10 cellular contexts compared by ENCODE assay signal in the genomic region with DNA sequence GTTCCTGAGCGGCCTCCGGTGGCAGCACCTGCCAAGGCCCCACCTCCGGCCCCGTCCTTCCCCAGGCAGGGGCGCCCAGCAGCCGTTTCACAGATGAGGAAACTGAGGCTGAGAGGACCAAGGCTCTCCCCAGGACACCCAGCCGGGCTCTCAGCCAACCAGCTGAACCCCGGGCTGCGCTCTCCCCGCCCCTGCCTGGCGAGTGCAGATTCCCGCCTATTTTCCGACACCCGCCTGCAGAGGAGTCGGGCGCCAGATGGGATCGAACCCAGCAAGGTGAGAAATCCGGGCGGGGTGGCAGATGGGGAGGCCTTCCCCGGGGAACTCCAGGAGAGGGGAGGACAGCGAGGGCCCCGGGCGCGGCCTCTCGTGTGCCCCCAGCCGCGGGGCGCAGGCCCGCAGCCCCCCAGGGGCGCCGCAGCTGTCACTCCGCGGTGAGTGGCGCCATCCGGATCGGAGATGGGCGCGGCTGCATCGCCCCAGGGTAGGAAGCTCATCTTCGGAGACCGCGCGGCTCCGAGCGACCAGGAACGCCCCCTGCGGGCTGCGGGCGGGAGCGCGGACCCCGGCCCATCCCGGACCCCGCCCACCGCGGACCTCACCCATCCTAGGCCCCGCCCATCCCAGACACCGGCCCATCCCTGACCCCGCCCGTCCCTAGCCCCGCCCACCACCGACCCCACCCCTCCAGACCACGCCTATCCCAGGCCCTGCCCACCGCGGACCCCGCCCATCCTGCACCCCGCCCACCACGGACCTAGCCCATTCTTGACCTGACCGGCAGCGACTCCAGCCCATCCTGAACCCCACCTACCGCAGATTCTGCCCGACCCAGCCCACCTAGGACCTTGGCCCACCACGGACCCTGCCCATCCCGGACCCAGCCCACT.
A peak's percentile ranks its signal among the peaks of the same experiment; 100 is the strongest.
DNase-seq lines count a peak whose midpoint lies in the region; TF ChIP-seq lines count a peak whose summit lies in the region.
"Had no signal": no experiment of that assay in that cellular context is flagged by ENCODE, and none has a peak within 500 bp of the region (broad histone marks: within the 10 kb centered on the region; RNA-seq: fewer than 3 reads in every experiment).

No MANE protein-coding gene starts in this region.

- H3K4me3 ChIP-seq in trophoblast cell (ENCODE audit: low read depth, low read length) = no peak overlapping the region
- no peak overlapping the region for H3K4me3 ChIP-seq in lower leg skin (ENCODE audit: low read depth, poor library complexity, severe bottlenecking)
- H3K4me3 ChIP-seq: left lung had no signal

- no peaks in the 10 kb centered on the region for H3K79me2 ChIP-seq in trophoblast cell (ENCODE audit: control insufficient read depth, insufficient read depth, low read length, poor library complexity)

- no peak overlapping the region for H4K91ac ChIP-seq in trophoblast cell (ENCODE audit: low read depth, low read length)

- no peaks in the 10 kb centered on the region for H3K36me3 Mint-ChIP-seq in activated naive CD8-positive, alpha-beta T cell treated with anti-CD3 and anti-CD28 coated beads for 36 hours
- H3K36me3 Mint-ChIP-seq: CD8-positive, alpha-beta memory T cell had no signal

- H3K4me1 Mint-ChIP-seq in activated naive CD8-positive, alpha-beta T cell treated with anti-CD3 and anti-CD28 coated beads for 36 hours = no peaks in the 10 kb centered on the region

- H3K18ac ChIP-seq in trophoblast cell (ENCODE audit: low read length) = no peak overlapping the region

- H3K4me2 ChIP-seq in trophoblast cell (ENCODE audit: low read length) = peak overlapping the region; percentile 28

- no peak overlapping the region for H2BK120ac ChIP-seq in trophoblast cell (ENCODE audit: insufficient read depth, low read length, poor library complexity)

- H3K9ac ChIP-seq in trophoblast cell (ENCODE audit: low read length) = no peak overlapping the region

- H3K36me3 ChIP-seq in trophoblast cell (ENCODE audit: control insufficient read depth in 1 of 2, insufficient read depth in 2 of 2, low read length in 2 of 2) = no peaks in the 10 kb centered on the region
- H3K36me3 ChIP-seq: left lung had no signal

- no peak overlapping the region for H3K4ac ChIP-seq in trophoblast cell (ENCODE audit: low read depth, low read length)

- H3K27me3 ChIP-seq in trophoblast cell (ENCODE audit: insufficient read depth, low read length) = peaks cover 2% of the 10 kb centered on the region

- no peak overlapping the region for H4K8ac ChIP-seq in trophoblast cell (ENCODE audit: low read depth, low read length)

- peaks cover 0 to 2% of the 10 kb centered on the region in 2 experiments for H3K4me1 ChIP-seq in trophoblast cell (ENCODE audit: control insufficient read depth in 1 of 2, insufficient read depth in 2 of 2, low read length in 2 of 2)

- no peak overlapping the region for H2BK5ac ChIP-seq in trophoblast cell (ENCODE audit: low read depth, low read length, poor library complexity)

- H3K27me3 Mint-ChIP-seq in activated naive CD8-positive, alpha-beta T cell treated with anti-CD3 and anti-CD28 coated beads for 36 hours = peaks cover 67% of the 10 kb centered on the region

- H3K9me3 ChIP-seq in trophoblast cell (ENCODE audit: insufficient read depth, low read depth, low read length) = peaks cover 7% of the 10 kb centered on the region

- intact Hi-C loops in lower leg skin (cut with DNase I; ENCODE audit: low total_unique reads) = no loop called here

- peaks cover 5% of the 10 kb centered on the region for H3K9me3 Mint-ChIP-seq in activated naive CD8-positive, alpha-beta T cell treated with anti-CD3 and anti-CD28 coated beads for 36 hours

- WGBS in trophoblast cell (ENCODE audit: extremely low coverage, insufficient coverage, insufficient read length) = no CpG with 5 or more reads among the region's 74 CpGs
- 4 to 7% methylated on average over 29 to 36 of the region's 74 CpGs for WGBS in lower leg skin, 2 donors

- no peak for TF ChIP-seq CTCF in lower leg skin (IDR thresholded peaks at IDR 0.05)

- DNase-seq in activated CD4-positive, alpha-beta T cell treated with anti-CD3 and anti-CD28 coated beads for 24 hours (ENCODE audit: low read depth in 2 of 2) = peak; percentile 10 to 37
- DNase-seq in activated CD4-positive, alpha-beta T cell treated with anti-CD3 and anti-CD28 coated beads for 1 hour = no peak
- DNase-seq in NCI-H2196 treated with DMSO at 0.1 percent for 48 hours (lab: John Stamatoyannopoulos, UW; ENCODE audit: unreplicated experiment) (peak; percentile 56), trophoblast cell (peak in 1 of 2 donors; percentile 20), inferior parietal cortex (ENCODE audit: extremely low spot score) (no peak), Ammon's horn (ENCODE audit: low spot score) (no peak), lower leg skin (ENCODE audit: low spot score in 2 of 2) (no peak)
- DNase-seq in activated naive CD8-positive, alpha-beta T cell treated with anti-CD3 and anti-CD28 coated beads for 36 hours = peak; percentile 55

- H2BK12ac ChIP-seq in trophoblast cell (ENCODE audit: low read length) = no peak overlapping the region

- no peak overlapping the region for H3K27ac ChIP-seq in trophoblast cell (ENCODE audit: low read depth, low read length)
- H3K27ac ChIP-seq: left lung had no signal

- TF ChIP-seq POLR2A in lower leg skin (IDR thresholded peaks at IDR 0.05) = no peak

- no peak overlapping the region for H3K23ac ChIP-seq in trophoblast cell (ENCODE audit: low read length)

- no peak overlapping the region for H2AK5ac ChIP-seq in trophoblast cell (ENCODE audit: low read length)

- H3K14ac ChIP-seq in trophoblast cell (ENCODE audit: low read length) = no peak overlapping the region

- H3K27ac Mint-ChIP-seq in activated naive CD8-positive, alpha-beta T cell treated with anti-CD3 and anti-CD28 coated beads for 36 hours = no peak overlapping the region

- no peaks in the 10 kb centered on the region for H3K79me1 ChIP-seq in trophoblast cell (ENCODE audit: low read length)

- no peak overlapping the region for H3K4me3 Mint-ChIP-seq in activated naive CD8-positive, alpha-beta T cell treated with anti-CD3 and anti-CD28 coated beads for 36 hours
- H3K4me3 Mint-ChIP-seq: CD8-positive, alpha-beta memory T cell had no signal

- no peak overlapping the region for H2AFZ ChIP-seq in trophoblast cell (ENCODE audit: insufficient read depth, low read length, poor library complexity)

- no peak overlapping the region for H4K12ac ChIP-seq in trophoblast cell (ENCODE audit: low read depth, low read length)

Comparison
In these comparisons a context has a peak if more than half of its experiments do, and no peak if none do; other contexts are left out.
1. DNase-seq: peak in activated CD4-positive, alpha-beta T cell treated with anti-CD3 and anti-CD28 coated beads for 24 hours (2 of 2), NCI-H2196 treated with DMSO at 0.1 percent for 48 hours (single experiment) and activated naive CD8-positive, alpha-beta T cell treated with anti-CD3 and anti-CD28 coated beads for 36 hours (single experiment); none in activated CD4-positive, alpha-beta T cell treated with anti-CD3 and anti-CD28 coated beads for 1 hour (single experiment), inferior parietal cortex (single experiment), Ammon's horn (single experiment) and lower leg skin (0 of 2).